ENCODE assay signal across 24 cellular contexts in genomic region chr10:122234416-122234815, GRCh38. TPM values are rescaled to one million over a fixed set of nuclear protein-coding genes. Genes with fewer than 3 reads are reported as not detected.
DNase-seq lines count a peak whose midpoint lies in the region; ATAC-seq lines count a peak whose summit lies in the region.
"Had no signal": no experiment of that assay in that cellular context is flagged by ENCODE, and none has a peak within 500 bp of the region (broad histone marks: within the 10 kb centered on the region; RNA-seq: fewer than 3 reads in every experiment).

No MANE protein-coding gene starts in this region.

- H3K4me1 ChIP-seq in SJCRH30 (peaks cover 36% of the 10 kb centered on the region), aorta (ENCODE audit: control insufficient read depth in 1 of 2, insufficient read depth in 2 of 2, low read length in 2 of 2) (no peaks in the 10 kb centered on the region)
- H3K4me1 ChIP-seq: right lobe of liver had no signal

- H3K4me3 ChIP-seq in SJCRH30 (no peak overlapping the region), aorta (ENCODE audit: low read length in 2 of 2) (no peak overlapping the region)
- H3K4me3 ChIP-seq: coronary artery, right lobe of liver had no signal

- ATAC-seq in aorta (ENCODE audit: low FRiP score), result no peak

- peak; percentile 78 for DNase-seq in DMS53 (lab: John Stamatoyannopoulos, UW)
- peak; percentile 32 for DNase-seq in NCI-H2107 (lab: John Stamatoyannopoulos, UW)
- peak; percentile 75 to 89 for DNase-seq in SJCRH30
- peak; percentile 56 for DNase-seq in myocyte (ENCODE audit: low read depth)
- DNase-seq in aorta, result no peak
- DNase-seq in activated CD4-positive, CD25-positive, alpha-beta regulatory T cell treated with anti-CD3 and anti-CD28 coated beads, Interleukin-2, amount 50 U/mL, for 72 hours, result no peak
- DNase-seq in RKO (ENCODE audit: low spot score), result no peak
- no peak for DNase-seq in SIG-M5 treated with dmso at 0.1 percent for 504 hours (lab: John Stamatoyannopoulos, UW; ENCODE audit: unreplicated experiment)
- DNase-seq: activated CD4-positive, alpha-beta T cell treated with anti-CD3 and anti-CD28 coated beads for 4 hours; activated CD8-positive, alpha-beta memory T cell treated with anti-CD3 and anti-CD28 coated beads, Interleukin-2, amount 50 U/mL, for 4 hours; CD8-positive, alpha-beta memory T cell; GF-D8; head of caudate nucleus; Kasumi-1; mesendoderm; NCI-H187 treated with DMSO at 0.1 percent for 48 hours; right lobe of liver; SIG-M5; stimulated activated CD4-positive, alpha-beta T cell treated with anti-CD3 and anti-CD28 coated beads, Interleukin-4, amount 100 ng/mL, for 4 hours; T1000 had no signal

- intact Hi-C loops in aorta (cut with DNase I), result no loop called here

- 69 to 82% methylated on average over 2 of the region's 2 CpGs for WGBS in aorta, 2 donors

- H3K36me3 ChIP-seq in SJCRH30 (peaks cover 28% of the 10 kb centered on the region), aorta (ENCODE audit: control insufficient read depth in 1 of 2, insufficient read depth in 2 of 2, low read length in 1 of 2) (peaks cover 0 to 2% of the 10 kb centered on the region in 2 donors)
- H3K36me3 ChIP-seq: neutrophil had no signal

- H3K27me3 ChIP-seq in SJCRH30, result no peaks in the 10 kb centered on the region
- no peaks in the 10 kb centered on the region for H3K27me3 ChIP-seq in aorta (ENCODE audit: control insufficient read depth in 1 of 2, insufficient read depth in 2 of 2, low read length in 1 of 2)
- H3K27me3 ChIP-seq: neutrophil, right lobe of liver had no signal

- H3K9me3 ChIP-seq in SJCRH30 (replicated peaks), result no peaks in the 10 kb centered on the region
- H3K9me3 ChIP-seq in aorta (ENCODE audit: control insufficient read depth, low read length), result no peaks in the 10 kb centered on the region
- H3K9me3 ChIP-seq: neutrophil, right lobe of liver had no signal

- H3K27ac ChIP-seq in SJCRH30 (peak overlapping the region; percentile 85), aorta (ENCODE audit: low read depth in 1 of 2, low read length in 2 of 2) (no peak overlapping the region)
- H3K27ac ChIP-seq: coronary artery, epithelial cell of prostate, neutrophil, right lobe of liver had no signal

RNA-seq across cellular contexts. Expression of gene BTBD16, which starts 36.7 kb away (rescaled TPM):
- not detected in 2 replicates for total RNA-seq in SJCRH30 (2014; rRNA removed; shearing (Covaris generic))
- total RNA-seq in myocyte (1.2 TPM in 1 of 2 replicates, not detected in the other), aorta (1 to 10 TPM; 1.2 to 2.4 TPM)
- polyA plus RNA-seq in myocyte (2012), result 0.09 TPM
- polyA plus RNA-seq in aorta, result 1 to 10 TPM in 1 of 2 donors, not detected in 1; 2.3 TPM
- total RNA-seq: CD8-positive, alpha-beta memory T cell; H4 had no signal
- polyA plus RNA-seq: CD8-positive, alpha-beta memory T cell had no signal

Comparison
In these comparisons a context has a peak if more than half of its experiments do, and no peak if none do; other contexts are left out.
1. DNase-seq: peak in DMS53 (single experiment), NCI-H2107 (single experiment), SJCRH30 (2 of 2) and myocyte (single experiment); none in aorta (0 of 2), activated CD4-positive, CD25-positive, alpha-beta regulatory T cell treated with anti-CD3 and anti-CD28 coated beads, Interleukin-2, amount 50 U/mL, for 72 hours (single experiment), RKO (single experiment) and SIG-M5 treated with dmso at 0.1 percent for 504 hours (single experiment).